ENCODE assay signal across 9 cellular contexts in the genomic region with DNA sequence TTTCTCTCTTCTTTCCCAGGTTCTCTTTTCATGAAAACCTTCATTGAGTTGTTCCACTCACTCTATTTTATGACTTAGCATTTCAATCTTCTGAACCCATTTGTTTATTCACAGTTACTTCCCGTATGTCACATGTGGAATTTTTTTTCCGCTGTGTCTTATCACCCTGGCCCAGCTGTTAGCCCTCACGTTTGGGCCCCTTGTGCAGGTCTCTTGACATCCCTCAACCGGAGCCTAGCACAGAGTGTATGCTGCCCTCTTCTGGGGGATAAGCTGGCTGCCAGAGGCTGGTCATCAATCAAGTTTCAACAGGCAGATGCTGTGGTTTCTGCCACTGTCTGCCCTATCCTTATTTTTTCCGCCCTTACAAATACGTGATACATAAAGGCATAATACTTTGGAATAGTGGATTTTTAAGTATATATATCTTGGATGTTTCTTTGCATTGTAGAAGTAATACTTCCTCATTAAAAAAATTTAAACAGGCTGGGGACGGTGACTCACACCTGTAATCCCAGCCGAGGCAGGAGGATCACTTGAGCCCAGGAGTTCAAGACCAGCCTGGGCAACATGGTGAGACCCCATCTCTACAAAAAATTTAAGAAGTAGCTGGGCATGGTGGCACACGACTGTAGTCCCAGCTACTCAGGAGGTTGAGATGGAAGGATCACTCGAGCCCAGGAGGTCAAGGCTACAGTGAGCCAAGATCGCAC. TPM values are rescaled to one million over a fixed set of nuclear protein-coding genes. Genes with fewer than 3 reads are reported as not detected.
DNase-seq lines count a peak whose midpoint lies in the region; ATAC-seq lines count a peak whose summit lies in the region.
"Had no signal": no experiment of that assay in that cellular context is flagged by ENCODE, and none has a peak within 500 bp of the region (broad histone marks: within the 10 kb centered on the region; RNA-seq: fewer than 3 reads in every experiment).

No MANE protein-coding gene starts in this region.

- H3K27ac Mint-ChIP-seq in activated T-cell treated with anti-CD3 and anti-CD28 coated beads, Interleukin-2, amount 50 U/mL, for 24 hours, result peak overlapping the region; percentile 7
- H3K27ac Mint-ChIP-seq: activated naive CD8-positive, alpha-beta T cell had no signal

- intact Hi-C loops in left cardiac atrium (cut with DNase I), result no loop called here

- peak; percentile 42 for DNase-seq in activated T-cell treated with anti-CD3 and anti-CD28 coated beads, Interleukin-2, amount 50 U/mL, for 24 hours
- DNase-seq in activated T-cell treated with anti-CD3 and anti-CD28 coated beads for 4 hours (no peak), NCI-H524 (lab: John Stamatoyannopoulos, UW) (peak; percentile 72 to 86), left cardiac atrium (peak; percentile 46)
- DNase-seq in activated T-cell treated with anti-CD3 and anti-CD28 coated beads, Interleukin-2, amount 50 U/mL, for 4 hours, result peak; percentile 19
- DNase-seq in stimulated activated CD4-positive, alpha-beta T cell treated with anti-CD3 and anti-CD28 coated beads, Interleukin-2, amount 100 ng/mL, for 4 hours (ENCODE audit: low read depth), result peak; percentile 14

- H3K27me3 Mint-ChIP-seq in activated T-cell treated with anti-CD3 and anti-CD28 coated beads, Interleukin-2, amount 50 U/mL, for 24 hours, result no peaks in the 10 kb centered on the region
- H3K27me3 Mint-ChIP-seq in activated T-cell treated with anti-CD3 and anti-CD28 coated beads, Interleukin-2, amount 50 U/mL, for 4 hours (ENCODE audit: low read depth), result no peaks in the 10 kb centered on the region
- H3K27me3 Mint-ChIP-seq: activated naive CD8-positive, alpha-beta T cell had no signal

- H3K4me1 Mint-ChIP-seq in activated T-cell treated with anti-CD3 and anti-CD28 coated beads, Interleukin-2, amount 50 U/mL, for 24 hours (ENCODE audit: low read depth), result peaks cover 2% of the 10 kb centered on the region
- H3K4me1 Mint-ChIP-seq in activated T-cell treated with anti-CD3 and anti-CD28 coated beads, Interleukin-2, amount 50 U/mL, for 4 hours (ENCODE audit: low read depth), result peaks cover 2% of the 10 kb centered on the region

- peak; percentile 52 to 57 for ATAC-seq in activated T-cell treated with anti-CD3 and anti-CD28 coated beads, Interleukin-2, amount 50 U/mL, for 4 hours
- ATAC-seq in left cardiac atrium (peak in 1 of 2 donors; percentile 50), GM19455 (IDR thresholded peaks at IDR 0.05; ENCODE audit: unreplicated experiment) (no peak), HG03354 (IDR thresholded peaks at IDR 0.05; ENCODE audit: poor library complexity, severe bottlenecking, unreplicated experiment) (no peak)

- no peaks in the 10 kb centered on the region for H3K9me3 Mint-ChIP-seq in activated T-cell treated with anti-CD3 and anti-CD28 coated beads, Interleukin-2, amount 50 U/mL, for 24 hours
- H3K9me3 Mint-ChIP-seq in activated T-cell treated with anti-CD3 and anti-CD28 coated beads, Interleukin-2, amount 50 U/mL, for 4 hours, result no peaks in the 10 kb centered on the region

- H3K4me3 Mint-ChIP-seq in activated T-cell treated with anti-CD3 and anti-CD28 coated beads, Interleukin-2, amount 50 U/mL, for 24 hours, result no peak overlapping the region
- H3K4me3 Mint-ChIP-seq in activated T-cell treated with anti-CD3 and anti-CD28 coated beads, Interleukin-2, amount 50 U/mL, for 4 hours, result no peak overlapping the region
- H3K4me3 Mint-ChIP-seq: activated naive CD8-positive, alpha-beta T cell had no signal

- peaks cover 42% of the 10 kb centered on the region for H3K36me3 Mint-ChIP-seq in activated T-cell treated with anti-CD3 and anti-CD28 coated beads, Interleukin-2, amount 50 U/mL, for 24 hours (ENCODE audit: low read depth)
- H3K36me3 Mint-ChIP-seq in activated T-cell treated with anti-CD3 and anti-CD28 coated beads, Interleukin-2, amount 50 U/mL, for 4 hours (ENCODE audit: insufficient read depth), result peaks cover 22% of the 10 kb centered on the region
- H3K36me3 Mint-ChIP-seq: activated naive CD8-positive, alpha-beta T cell had no signal

RNA-seq across cellular contexts. Expression of a gene that starts 38.8 kb away (rescaled TPM):
- total RNA-seq in activated T-cell treated with anti-CD3 and anti-CD28 coated beads, Interleukin-2, amount 50 U/mL, for 4 hours, result 10 to 100 TPM; 21.8 to 25.8 (median 23.8) TPM
- total RNA-seq in left cardiac atrium, result 10 to 100 TPM; 18.1 to 19.1 TPM

RNA-seq across cellular contexts. Expression of a gene that starts 57.0 kb away (rescaled TPM):
- 1 to 10 TPM; 2.3 to 4.2 (median 2.8) TPM for total RNA-seq in activated T-cell treated with anti-CD3 and anti-CD28 coated beads, Interleukin-2, amount 50 U/mL, for 4 hours
- 1 to 10 TPM in 1 of 2 donors, under 1 TPM in 1; 0.62 to 1.9 TPM for total RNA-seq in left cardiac atrium

RNA-seq across cellular contexts. Expression of a gene that starts 57.4 kb away (rescaled TPM):
- total RNA-seq in activated T-cell treated with anti-CD3 and anti-CD28 coated beads, Interleukin-2, amount 50 U/mL, for 4 hours, result 10 to 100 TPM; 13.0 to 13.5 (median 13.2) TPM
- total RNA-seq in left cardiac atrium, result 1 to 10 TPM; 6.5 to 8.7 TPM

Comparison
In these comparisons a context has a peak if more than half of its experiments do, and no peak if none do; other contexts are left out.
1. ATAC-seq: peak in activated T-cell treated with anti-CD3 and anti-CD28 coated beads, Interleukin-2, amount 50 U/mL, for 4 hours (2 of 2); none in GM19455 (single experiment) and HG03354 (single experiment).